ENCODE assay signal across 21 cellular contexts in genomic region chr15:39131605-39132004, GRCh38.
A peak's percentile ranks its signal among the peaks of the same experiment; 100 is the strongest.
DNase-seq lines count a peak whose midpoint lies in the region; ATAC-seq and TF ChIP-seq lines count a peak whose summit lies in the region.
"Had no signal": no experiment of that assay in that cellular context is flagged by ENCODE, and none has a peak within 500 bp of the region (broad histone marks: within the 10 kb centered on the region; RNA-seq: fewer than 3 reads in every experiment).

No MANE protein-coding gene starts in this region.

- peak overlapping the region; percentile 56 for H2BK120ac ChIP-seq in trophoblast cell (ENCODE audit: insufficient read depth, low read length, poor library complexity)

- H4K8ac ChIP-seq in trophoblast cell (ENCODE audit: low read depth, low read length) = no peak overlapping the region

- no peaks in the 10 kb centered on the region for H3K9me2 ChIP-seq in PC-3 (replicated peaks; ENCODE audit: low read length)

- CTCF ChIA-PET in PC-3 (lab: Charles Lee) = interaction anchor here (1.5 kb wide), 1 partner anchor 23 kb away, joined by 3 read pairs; no protein-coding TSS in a partner anchor

- H4K20me1 ChIP-seq in PC-3 (ENCODE audit: low read length) = no peaks in the 10 kb centered on the region

- no peak overlapping the region for H3K23ac ChIP-seq in trophoblast cell (ENCODE audit: low read length)

- no peak for TF ChIP-seq CTCF in PC-3 (conservative IDR thresholded peaks at IDR 0.05; ENCODE audit: low read depth, low read length)
- no peak for TF ChIP-seq CTCF in CD14-positive monocyte (IDR thresholded peaks at IDR 0.05)

- no CpG with 5 or more reads among the region's 4 CpGs for WGBS in trophoblast cell (ENCODE audit: extremely low coverage, insufficient coverage, insufficient read length)

- H3K36me3 ChIP-seq in PC-3 (ENCODE audit: low read depth, low read length) (no peaks in the 10 kb centered on the region), trophoblast cell (ENCODE audit: control insufficient read depth in 1 of 2, insufficient read depth in 2 of 2, low read length in 2 of 2) (no peaks in the 10 kb centered on the region)
- H3K36me3 ChIP-seq: suprapubic skin had no signal

- H3K27ac Mint-ChIP-seq in activated naive CD4-positive, alpha-beta T cell treated with anti-CD3 and anti-CD28 coated beads, Interleukin-2, amount 50 U/mL, for 72 hours = no peak overlapping the region
- H3K27ac Mint-ChIP-seq in CD14-positive monocyte = no peak overlapping the region
- H3K27ac Mint-ChIP-seq: endodermal cell, GM23338, memory B cell, nephron progenitor cell had no signal

- H3K4me1 Mint-ChIP-seq in CD14-positive monocyte = no peaks in the 10 kb centered on the region
- H3K4me1 Mint-ChIP-seq: memory B cell had no signal

- H3K4me3 ChIP-seq in PC-3 (ENCODE audit: low read length) = no peak overlapping the region
- H3K4me3 ChIP-seq in trophoblast cell (ENCODE audit: low read depth, low read length) = no peak overlapping the region
- H3K4me3 ChIP-seq: GM23338, psoas muscle, suprapubic skin had no signal

- H3K27me3 ChIP-seq in PC-3 (ENCODE audit: low read length) (no peaks in the 10 kb centered on the region), trophoblast cell (ENCODE audit: insufficient read depth, low read length) (no peaks in the 10 kb centered on the region)
- H3K27me3 ChIP-seq: suprapubic skin had no signal

- H3K14ac ChIP-seq in trophoblast cell (ENCODE audit: low read length) = no peak overlapping the region

- peaks cover 9% of the 10 kb centered on the region for H3F3A ChIP-seq in PC-3 (ENCODE audit: low read length, unreplicated experiment)

- H3K9me3 Mint-ChIP-seq in activated naive CD4-positive, alpha-beta T cell treated with anti-CD3 and anti-CD28 coated beads, Interleukin-2, amount 50 U/mL, for 72 hours = peaks cover 0 to 4% of the 10 kb centered on the region in 2 donors
- H3K9me3 Mint-ChIP-seq in CD14-positive monocyte = no peaks in the 10 kb centered on the region
- H3K9me3 Mint-ChIP-seq: endodermal cell, GM23338, memory B cell, nephron progenitor cell had no signal

- intact Hi-C loops in PC-3 (cut with micrococcal nuclease) = no loop called here
- intact Hi-C loops in posterior vena cava (cut with DNase I) = no loop called here
- intact Hi-C loops in CD14-positive monocyte (cut with micrococcal nuclease) = no loop called here

- H2AFZ ChIP-seq in PC-3 (ENCODE audit: low read length) (no peak overlapping the region), trophoblast cell (ENCODE audit: insufficient read depth, low read length, poor library complexity) (no peak overlapping the region)
- H2AFZ ChIP-seq: GM23338 had no signal

- peaks cover 39% of the 10 kb centered on the region for H3K79me1 ChIP-seq in trophoblast cell (ENCODE audit: low read length)

- H4K91ac ChIP-seq in trophoblast cell (ENCODE audit: low read depth, low read length) = no peak overlapping the region

- H2BK12ac ChIP-seq in trophoblast cell (ENCODE audit: low read length) = no peak overlapping the region

- H3K27me3 Mint-ChIP-seq in CD14-positive monocyte (ENCODE audit: low read depth in 3 of 3) = peaks cover 0 to 5% (median 1%) of the 10 kb centered on the region in 3 donors
- H3K27me3 Mint-ChIP-seq: memory B cell had no signal

- peak; percentile 33 for DNase-seq in AG20443 (ENCODE audit: low spot score)
- peak; percentile 86 for DNase-seq in PC-3
- DNase-seq in trophoblast cell = peak; percentile 50 to 86
- no peak for DNase-seq in T-helper 2 cell
- DNase-seq in posterior vena cava (ENCODE audit: low spot score) = no peak
- DNase-seq in activated naive CD4-positive, alpha-beta T cell treated with anti-CD3 and anti-CD28 coated beads, Interleukin-2, amount 50 U/mL, for 72 hours (ENCODE audit: low spot score in 2 of 2) = no peak
- DNase-seq in CD14-positive monocyte (ENCODE audit: low spot score) = no peak
- DNase-seq: activated naive CD4-positive, alpha-beta T cell; aorta; endodermal cell; kidney glomerular epithelial cell; NCI-H1694; nephron progenitor cell; psoas muscle; stimulated activated CD4-positive, alpha-beta T cell treated with anti-CD3 and anti-CD28 coated beads, Interleukin-12 subunit alpha, Interleukin-12 subunit beta, amount 100 ng/mL, for 4 hours; stimulated activated CD8-positive, alpha-beta memory T cell treated with anti-CD3 and anti-CD28 coated beads, Interleukin-4, amount 100 ng/mL, for 48 hours had no signal

- no peak overlapping the region for H2BK5ac ChIP-seq in trophoblast cell (ENCODE audit: low read depth, low read length, poor library complexity)

- peaks cover 76% of the 10 kb centered on the region for H3K4me1 ChIP-seq in PC-3 (ENCODE audit: insufficient read depth, low read length)
- H3K4me1 ChIP-seq in trophoblast cell (ENCODE audit: control insufficient read depth in 1 of 2, insufficient read depth in 2 of 2, low read length in 2 of 2) = peaks cover 15 to 28% of the 10 kb centered on the region in 2 experiments
- H3K4me1 ChIP-seq: psoas muscle had no signal

- H2AK5ac ChIP-seq in trophoblast cell (ENCODE audit: low read length) = no peak overlapping the region

- H3K9me3 ChIP-seq in PC-3 (ENCODE audit: low read length) (no peaks in the 10 kb centered on the region), trophoblast cell (ENCODE audit: insufficient read depth, low read depth, low read length) (no peaks in the 10 kb centered on the region)
- H3K9me3 ChIP-seq: psoas muscle, suprapubic skin had no signal

- H3K27ac ChIP-seq in PC-3 (ENCODE audit: low read length) (peak overlapping the region; percentile 97), trophoblast cell (ENCODE audit: low read depth, low read length) (no peak overlapping the region)
- H3K27ac ChIP-seq: psoas muscle, RWPE1, suprapubic skin had no signal

- no peak overlapping the region for H3K4ac ChIP-seq in trophoblast cell (ENCODE audit: low read depth, low read length)

- no peak overlapping the region for H3K18ac ChIP-seq in trophoblast cell (ENCODE audit: low read length)

- peak overlapping the region; percentile 8; the same call in 1 of the 2 replicates for H3K9ac ChIP-seq in PC-3 (ENCODE audit: low read length)
- no peak overlapping the region for H3K9ac ChIP-seq in trophoblast cell (ENCODE audit: low read length)

- no peak overlapping the region for H3K4me3 Mint-ChIP-seq in CD14-positive monocyte
- H3K4me3 Mint-ChIP-seq: endodermal cell, GM23338, memory B cell, nephron progenitor cell had no signal

- H3K79me2 ChIP-seq in PC-3 (ENCODE audit: low read length) (no peaks in the 10 kb centered on the region), trophoblast cell (ENCODE audit: control insufficient read depth, insufficient read depth, low read length, poor library complexity) (peaks cover 2% of the 10 kb centered on the region)

- H3K36me3 Mint-ChIP-seq in activated naive CD4-positive, alpha-beta T cell treated with anti-CD3 and anti-CD28 coated beads, Interleukin-2, amount 50 U/mL, for 72 hours = no peaks in the 10 kb centered on the region
- H3K36me3 Mint-ChIP-seq in CD14-positive monocyte = no peaks in the 10 kb centered on the region
- H3K36me3 Mint-ChIP-seq: memory B cell had no signal

- ATAC-seq in PC-3 = peak; percentile 70
- peak; percentile 64 for ATAC-seq in esophagus mucosa
- ATAC-seq in activated naive CD4-positive, alpha-beta T cell treated with anti-CD3 and anti-CD28 coated beads, Interleukin-2, amount 50 U/mL, for 72 hours = no peak
- ATAC-seq: GM23338, psoas muscle had no signal

- POLR2A ChIA-PET in PC-3 (lab: Charles Lee; ENCODE audit: unreplicated experiment) = interaction anchor here (0.5 kb wide), 1 partner anchor 703 kb away, joined by 4 read pairs; no protein-coding TSS in a partner anchor

- H4K12ac ChIP-seq in trophoblast cell (ENCODE audit: low read depth, low read length) = no peak overlapping the region

- BruUV-seq in PC-3 (replicated peaks; lab: Mats Ljungman, UMichigan) = no TSS peak

- H3K4me2 ChIP-seq in PC-3 (ENCODE audit: low read length) (peak overlapping the region; percentile 31), trophoblast cell (ENCODE audit: low read length) (no peak overlapping the region)
- H3K4me2 ChIP-seq: GM23338 had no signal

Comparison
In these comparisons a context has a peak if more than half of its experiments do, and no peak if none do; other contexts are left out.
1. DNase-seq: peak in AG20443 (single experiment), PC-3 (single experiment) and trophoblast cell (2 of 2); none in T-helper 2 cell (0 of 5), posterior vena cava (single experiment), activated naive CD4-positive, alpha-beta T cell treated with anti-CD3 and anti-CD28 coated beads, Interleukin-2, amount 50 U/mL, for 72 hours (0 of 2) and CD14-positive monocyte (single experiment).
2. ATAC-seq: peak in PC-3 (single experiment) and esophagus mucosa (single experiment); none in activated naive CD4-positive, alpha-beta T cell treated with anti-CD3 and anti-CD28 coated beads, Interleukin-2, amount 50 U/mL, for 72 hours (0 of 2).